In genomic region chr5:142548739-142549275, GRCh38 we compare ENCODE assay signal across 8 cellular contexts.
DNase-seq lines count a peak whose midpoint lies in the region; ATAC-seq and TF ChIP-seq lines count a peak whose summit lies in the region.

No MANE protein-coding gene starts in this region.

- H3F3A ChIP-seq in neural cell (ENCODE audit: insufficient read depth, low read length, poor library complexity, severe bottlenecking) = no peaks in the 10 kb centered on the region

- TF ChIP-seq CTCF in fibroblast of the aortic adventitia (IDR thresholded peaks at IDR 0.05; ENCODE audit: insufficient read depth, low read length) = peak; percentile 77
- peak; percentile 87 for TF ChIP-seq CTCF in neural cell (IDR thresholded peaks at IDR 0.05; ENCODE audit: poor library complexity, severe bottlenecking)

- peak overlapping the region; percentile 19 for H2AFZ ChIP-seq in neural cell (ENCODE audit: low read depth, low read length)

- no peaks in the 10 kb centered on the region for H3K9me3 ChIP-seq in neural cell (ENCODE audit: low read length)

- no peak overlapping the region for H3K27ac ChIP-seq in neural cell (ENCODE audit: low read length)

- no peak for TF ChIP-seq EP300 in neural cell (conservative IDR thresholded peaks at IDR 0.05; ENCODE audit: poor library complexity, severe bottlenecking)

- peaks cover 7% of the 10 kb centered on the region for H3K27me3 ChIP-seq in neural cell (ENCODE audit: insufficient read depth, low read depth, low read length)

- peak; percentile 83 for TF ChIP-seq RAD21 in neural cell (conservative IDR thresholded peaks at IDR 0.05)

- no peaks in the 10 kb centered on the region for H3K9me2 ChIP-seq in neural cell (ENCODE audit: insufficient read depth, low read length)

- no peak overlapping the region for H3K4me2 ChIP-seq in neural cell (ENCODE audit: low read length)

- ATAC-seq in HG03097 (IDR thresholded peaks at IDR 0.05; ENCODE audit: low FRiP score, unreplicated experiment) (no peak), GM19328 (IDR thresholded peaks at IDR 0.05; ENCODE audit: unreplicated experiment) (no peak)

- H4K20me1 ChIP-seq in neural cell (ENCODE audit: insufficient read depth) = no peaks in the 10 kb centered on the region

- H3K9ac ChIP-seq in neural cell (ENCODE audit: low read length) = peak overlapping the region; percentile 19

- DNase-seq in DMS153 (lab: John Stamatoyannopoulos, UW) (peak; percentile 69), HK-2 (ENCODE audit: unreplicated experiment) (peak; percentile 58), NCI-H748 (lab: John Stamatoyannopoulos, UW; ENCODE audit: unreplicated experiment) (peak; percentile 83), activated T-cell treated with anti-CD3 and anti-CD28 coated beads for 24 hours (ENCODE audit: low read depth) (peak; percentile 10), fibroblast of the aortic adventitia (ENCODE audit: low read depth) (peak; percentile 97)

- H3K79me2 ChIP-seq in neural cell (replicated peaks; ENCODE audit: insufficient read depth, low read length) = no peaks in the 10 kb centered on the region

- no peaks in the 10 kb centered on the region for H3K36me3 ChIP-seq in neural cell (ENCODE audit: insufficient read depth, low read length)

- H3K4me3 ChIP-seq in fibroblast of the aortic adventitia (ENCODE audit: low read depth, low read length) (no peak overlapping the region), neural cell (ENCODE audit: low read length) (no peak overlapping the region)

TF ChIP-seq in neural cell, 6 proteins besides CTCF, POLR2A, EP300 and RAD21:
- TF ChIP-seq REST (IDR thresholded peaks at IDR 0.05; ENCODE audit: borderline replicate concordance) (no peak), SMC3 (conservative IDR thresholded peaks at IDR 0.05; ENCODE audit: poor library complexity) (peak; percentile 87)

Comparison
In these comparisons a context has a peak if more than half of its experiments do, and no peak if none do; other contexts are left out.
1. DNase-seq: peak in every context shown above with its lines; median percentile 97 in fibroblast of the aortic adventitia; 83 in NCI-H748; 69 in DMS153; 58 in HK-2; 10 in activated T-cell treated with anti-CD3 and anti-CD28 coated beads for 24 hours.